In the genomic region with DNA sequence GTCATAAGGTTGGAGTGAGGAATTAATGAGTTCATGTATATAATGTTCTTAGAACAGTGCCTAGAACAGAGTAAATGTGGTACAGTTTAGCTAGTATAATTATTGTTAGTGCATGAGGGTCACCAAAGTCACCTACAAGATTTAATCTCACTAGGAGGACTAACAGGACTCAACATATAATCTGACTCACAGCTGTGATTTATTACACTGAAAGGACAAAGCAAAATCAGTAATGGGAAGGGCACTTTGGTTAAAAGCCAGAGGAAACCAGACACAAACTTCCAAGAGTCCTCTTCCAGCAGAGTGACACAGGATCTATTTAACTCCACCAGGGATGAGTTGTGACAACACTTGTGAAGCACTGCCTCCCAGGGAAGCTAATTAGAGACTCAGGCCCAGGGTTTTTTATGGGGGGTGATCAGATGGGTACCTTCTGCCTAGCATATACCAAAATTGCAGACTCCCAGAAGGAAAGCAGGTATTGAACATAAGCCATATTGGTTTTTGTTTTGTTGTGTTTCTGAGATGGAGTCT, we compare ENCODE assay signal across 15 cellular contexts.
"Had no signal": no experiment of that assay in that cellular context is flagged by ENCODE, and none has a peak within 500 bp of the region (broad histone marks: within the 10 kb centered on the region; RNA-seq: fewer than 3 reads in every experiment).

No MANE protein-coding gene starts in this region.

- H3K4me1 Mint-ChIP-seq: activated CD4-positive, alpha-beta T cell treated with anti-CD3 and anti-CD28 coated beads, Interleukin-2, amount 10 ng/mL, durations not matched to agents 7 days and 5 days; activated naive CD8-positive, alpha-beta T cell treated with anti-CD3 and anti-CD28 coated beads for 36 hours; memory B cell had no signal

- H3K9me3 ChIP-seq: body of pancreas, left ventricle myocardium inferior, transverse colon had no signal

- H3K36me3 Mint-ChIP-seq: activated naive CD8-positive, alpha-beta T cell treated with anti-CD3 and anti-CD28 coated beads for 36 hours; memory B cell; natural killer cell treated with Interleukin-12 subunit alpha and Interleukin-12 subunit beta and Interleukin-15 and Interleukin-18, amount 100 ng/mL, for 72 hours had no signal

- H3K27me3 ChIP-seq: body of pancreas, transverse colon had no signal

- H3K4me3 ChIP-seq: body of pancreas, left ventricle myocardium inferior, transverse colon had no signal

- H3K4me1 ChIP-seq: body of pancreas, left ventricle myocardium inferior, transverse colon had no signal

- H3K27ac ChIP-seq: body of pancreas, left ventricle myocardium inferior, transverse colon had no signal

- H3K4me3 Mint-ChIP-seq: activated CD4-positive, alpha-beta T cell treated with anti-CD3 and anti-CD28 coated beads, Interleukin-2, amount 10 ng/mL, durations not matched to agents 7 days and 5 days; activated naive CD8-positive, alpha-beta T cell treated with anti-CD3 and anti-CD28 coated beads for 36 hours; activated T-helper 1 cell treated with anti-CD3 and anti-CD28 coated beads, Interleukin-12 subunit alpha, Interleukin-12 subunit beta, Interleukin-2, Interleukin-4 antibody, amounts not matched to agents 30 ng/mL and 10 ng/mL and 1 ng/mL, durations not matched to agents 14 hours and 24 hours and 36 hours; memory B cell; natural killer cell treated with Interleukin-12 subunit alpha and Interleukin-12 subunit beta and Interleukin-15 and Interleukin-18, amount 100 ng/mL, for 72 hours had no signal

- H3K36me3 ChIP-seq: left ventricle myocardium inferior, transverse colon had no signal

- DNase-seq: activated CD4-positive, alpha-beta T cell treated with anti-CD3 and anti-CD28 coated beads, Interleukin-2, amount 10 ng/mL, durations not matched to agents 7 days and 5 days; activated CD4-positive, CD25-positive, alpha-beta regulatory T cell; activated CD8-positive, alpha-beta memory T cell treated with anti-CD3 and anti-CD28 coated beads for 24 hours; activated naive CD8-positive, alpha-beta T cell treated with anti-CD3 and anti-CD28 coated beads for 36 hours; amygdala; body of pancreas; caudate nucleus; left ventricle myocardium inferior; stimulated activated CD4-positive, alpha-beta T cell treated with anti-CD3 and anti-CD28 coated beads, Interleukin-4, amount 100 ng/mL, for 1 hour; stimulated activated naive CD4-positive, alpha-beta T cell; T-helper 2 cell; transverse colon had no signal

- H3K27me3 Mint-ChIP-seq: activated CD4-positive, alpha-beta T cell treated with anti-CD3 and anti-CD28 coated beads, Interleukin-2, amount 10 ng/mL, durations not matched to agents 7 days and 5 days; activated naive CD8-positive, alpha-beta T cell treated with anti-CD3 and anti-CD28 coated beads for 36 hours; memory B cell; natural killer cell treated with Interleukin-12 subunit alpha and Interleukin-12 subunit beta and Interleukin-15 and Interleukin-18, amount 100 ng/mL, for 72 hours had no signal

- H3K27ac Mint-ChIP-seq: activated CD4-positive, alpha-beta T cell treated with anti-CD3 and anti-CD28 coated beads, Interleukin-2, amount 10 ng/mL, durations not matched to agents 7 days and 5 days; activated naive CD8-positive, alpha-beta T cell treated with anti-CD3 and anti-CD28 coated beads for 36 hours; activated T-helper 1 cell treated with anti-CD3 and anti-CD28 coated beads, Interleukin-12 subunit alpha, Interleukin-12 subunit beta, Interleukin-2, Interleukin-4 antibody, amounts not matched to agents 30 ng/mL and 10 ng/mL and 1 ng/mL, durations not matched to agents 14 hours and 24 hours and 36 hours; memory B cell; natural killer cell treated with Interleukin-12 subunit alpha and Interleukin-12 subunit beta and Interleukin-15 and Interleukin-18, amount 100 ng/mL, for 72 hours had no signal

- ATAC-seq: body of pancreas; natural killer cell treated with Interleukin-12 subunit alpha and Interleukin-12 subunit beta and Interleukin-15 and Interleukin-18, amount 100 ng/mL, for 72 hours had no signal

- H3K9me3 Mint-ChIP-seq: activated CD4-positive, alpha-beta T cell treated with anti-CD3 and anti-CD28 coated beads, Interleukin-2, amount 10 ng/mL, durations not matched to agents 7 days and 5 days; activated T-helper 1 cell treated with anti-CD3 and anti-CD28 coated beads, Interleukin-12 subunit alpha, Interleukin-12 subunit beta, Interleukin-2, Interleukin-4 antibody, amounts not matched to agents 30 ng/mL and 10 ng/mL and 1 ng/mL, durations not matched to agents 14 hours and 24 hours and 36 hours; memory B cell had no signal
